Comparison of ENCODE assay signal across 11 cellular contexts in genomic region chrX:30308263-30309138, GRCh38. TPM values are rescaled to one million over a fixed set of nuclear protein-coding genes. Genes with fewer than 3 reads are reported as not detected.
DNase-seq lines count a peak whose midpoint lies in the region; ATAC-seq, FAIRE-seq and TF ChIP-seq lines count a peak whose summit lies in the region.
"Had no signal": no experiment of that assay in that cellular context is flagged by ENCODE, and none has a peak within 500 bp of the region (broad histone marks: within the 10 kb centered on the region; RNA-seq: fewer than 3 reads in every experiment).

No MANE protein-coding gene starts in this region.

- no peaks in the 10 kb centered on the region for H3K36me3 ChIP-seq in skeletal muscle satellite cell (ENCODE audit: insufficient read depth, low read length)
- H3K36me3 ChIP-seq: left lung had no signal

- TF ChIP-seq CTCF in fibroblast of pulmonary artery (IDR thresholded peaks at IDR 0.05; ENCODE audit: low read length, missing control alignments), result peak; percentile 11

- no peak overlapping the region for H3K9ac ChIP-seq in skeletal muscle satellite cell (ENCODE audit: low read depth, low read length)

- FAIRE-seq in RCC 7860 (lab: Jason Lieb, UNC), result no peak

- peaks cover 7% of the 10 kb centered on the region for H3K4me1 ChIP-seq in skeletal muscle satellite cell (ENCODE audit: control insufficient read depth, insufficient read depth, low read length)
- H3K4me1 ChIP-seq: left lung had no signal

- peaks cover 11% of the 10 kb centered on the region for H3K27me3 ChIP-seq in skeletal muscle satellite cell (ENCODE audit: control insufficient read depth, insufficient read depth, low read length)

- ATAC-seq in HG03196 (IDR thresholded peaks at IDR 0.05; ENCODE audit: unreplicated experiment), result no peak
- ATAC-seq: left lung; stimulated activated effector memory CD8-positive, alpha-beta T cell treated with anti-CD3 and anti-CD28 coated beads, Interleukin-12 subunit alpha, Interleukin-12 subunit beta, amount 100 ng/mL, for 72 hours had no signal

- H3K9me3 ChIP-seq in skeletal muscle satellite cell (replicated peaks; ENCODE audit: low read length), result no peaks in the 10 kb centered on the region
- H3K9me3 ChIP-seq: left lung had no signal

- DNase-seq in NCI-H82 (lab: John Stamatoyannopoulos, UW) (peak; percentile 2), NCI-H82 treated with DMSO at 0.1 percent for 48 hours (lab: John Stamatoyannopoulos, UW; ENCODE audit: unreplicated experiment) (no peak), NCI-H510A (lab: John Stamatoyannopoulos, UW) (peak; percentile 46), fibroblast of pulmonary artery (ENCODE audit: low read depth) (peak; percentile 7), DMS79 treated with DMSO at 0.1 percent for 48 hours (lab: John Stamatoyannopoulos, UW) (no peak), RCC 7860 (ENCODE audit: low spot score) (no peak)

- H3K4me3 ChIP-seq in fibroblast of pulmonary artery (replicated peaks; ENCODE audit: low read depth, low read length), result no peak overlapping the region
- peak overlapping the region; percentile 54 for H3K4me3 ChIP-seq in skeletal muscle satellite cell (ENCODE audit: low read length)
- H3K4me3 ChIP-seq: left lung had no signal

- peak overlapping the region; percentile 74 for H3K4me2 ChIP-seq in skeletal muscle satellite cell (ENCODE audit: low read length)

RNA-seq across cellular contexts. Expression of gene NR0B1, which starts 0.7 kb away (rescaled TPM):
- 0.22 and 1.8 TPM in 2 replicates for total RNA-seq in skeletal muscle satellite cell (2012; rRNA removed)
- total RNA-seq: activated CD8-positive, alpha-beta memory T cell treated with anti-CD3 and anti-CD28 coated beads for 36 hours; left lung had no signal

Comparison
In these comparisons a context has a peak if more than half of its experiments do, and no peak if none do; other contexts are left out.
1. DNase-seq: peak in NCI-H82 (single experiment), NCI-H510A (single experiment) and fibroblast of pulmonary artery (single experiment); none in NCI-H82 treated with DMSO at 0.1 percent for 48 hours (single experiment), DMS79 treated with DMSO at 0.1 percent for 48 hours (single experiment) and RCC 7860 (single experiment).